Comparison of ENCODE assay signal across 8 cellular contexts in the genomic region with DNA sequence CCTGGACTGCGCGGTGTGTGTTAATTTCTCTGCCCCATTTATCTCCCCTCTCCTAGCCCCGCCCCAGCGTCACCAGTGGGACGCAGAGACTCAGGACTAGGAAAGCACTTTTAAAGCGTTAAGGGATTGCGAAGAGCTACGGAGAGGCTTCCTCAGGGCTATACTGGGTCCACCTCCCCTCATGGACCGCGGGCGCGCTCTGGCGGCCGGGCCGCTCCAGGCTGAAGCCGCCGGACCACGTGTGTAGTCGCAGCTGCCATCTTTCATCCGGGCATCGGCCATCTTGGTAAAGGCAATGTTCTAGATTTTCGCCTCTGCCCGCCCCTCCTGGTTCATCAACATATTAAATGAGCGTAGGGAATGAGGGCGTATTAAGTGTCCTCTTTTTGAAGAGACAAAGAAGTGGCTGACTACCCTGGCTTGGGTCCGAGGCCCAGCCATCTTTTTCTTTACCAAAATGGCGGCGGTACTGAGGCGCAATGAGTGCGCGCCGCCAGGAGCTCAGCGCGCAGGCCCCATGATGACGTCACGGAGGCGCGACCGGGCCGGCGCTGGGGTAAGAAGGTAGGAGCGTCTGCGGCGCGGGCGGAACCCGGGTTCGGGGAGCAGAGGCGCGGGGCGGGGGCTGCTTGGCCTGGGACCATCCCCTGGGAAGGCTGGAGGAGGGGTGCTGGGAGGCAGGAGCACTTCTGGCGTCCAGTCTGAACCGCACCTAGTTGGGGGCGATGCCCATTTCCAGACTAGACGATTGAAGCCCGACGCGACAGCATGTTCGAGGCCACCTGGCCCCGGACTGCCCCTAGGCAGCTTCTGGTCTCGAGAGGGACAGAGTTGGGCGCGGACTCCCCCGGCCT. TPM values are rescaled to one million over a fixed set of nuclear protein-coding genes. Genes with fewer than 3 reads are reported as not detected.
DNase-seq lines count a peak whose midpoint lies in the region; ATAC-seq and TF ChIP-seq lines count a peak whose summit lies in the region.

A gene with protein sequence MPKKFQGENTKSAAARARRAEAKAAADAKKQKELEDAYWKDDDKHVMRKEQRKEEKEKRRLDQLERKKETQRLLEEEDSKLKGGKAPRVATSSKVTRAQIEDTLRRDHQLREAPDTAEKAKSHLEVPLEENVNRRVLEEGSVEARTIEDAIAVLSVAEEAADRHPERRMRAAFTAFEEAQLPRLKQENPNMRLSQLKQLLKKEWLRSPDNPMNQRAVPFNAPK (plus strand): TSS at position 531 of the 854 bp plus-strand sequence. CDS start 3,406 bp downstream, outside the sequence.

- H3K9me3 ChIP-seq in OCI-LY7 (ENCODE audit: low read length): no peaks in the 10 kb centered on the region
- no peaks in the 10 kb centered on the region for H3K9me3 ChIP-seq in mucosa of stomach (ENCODE audit: control insufficient read depth, low read length)

- H3K4me3 ChIP-seq in OCI-LY7 (ENCODE audit: low read depth, low read length, poor library complexity, severe bottlenecking) (peak within 1 kb of the TSS; percentile 92), epithelial cell of proximal tubule (ENCODE audit: low read depth, low read length) (peak within 1 kb of the TSS; percentile 89), mucosa of stomach (ENCODE audit: low read length) (peak within 1 kb of the TSS; percentile 85)

- no peaks in the 10 kb centered on the region for H4K20me1 ChIP-seq in OCI-LY7 (ENCODE audit: insufficient read depth, low read length)

- CTCF ChIA-PET in OCI-LY7 (lab: Charles Lee; ENCODE audit: unreplicated experiment): interaction anchor here (0.9 to 1.0 kb wide), 2 partner anchors 13 to 158 kb away, joined by 3 read pairs; no protein-coding TSS in a partner anchor

- H3K79me2 ChIP-seq in OCI-LY7 (ENCODE audit: insufficient read depth, low read depth, low read length): peaks cover 17% of the 10 kb centered on the region

- H3K27ac ChIP-seq in OCI-LY7 (ENCODE audit: low read depth, low read length, poor library complexity, severe bottlenecking): peak within 1 kb of the TSS; percentile 58

- H3K9me2 ChIP-seq in OCI-LY7 (ENCODE audit: insufficient read depth, low read length): no peaks in the 10 kb centered on the region

- peak; percentile 72 for ATAC-seq in GM21526 (IDR thresholded peaks at IDR 0.05; ENCODE audit: low FRiP score, unreplicated experiment)

- H3K36me3 ChIP-seq in OCI-LY7 (ENCODE audit: insufficient read depth, low read length): peaks cover 6% of the 10 kb centered on the region; the same call in 1 of the 2 replicates
- H3K36me3 ChIP-seq in mucosa of stomach (ENCODE audit: control insufficient read depth, insufficient read depth, low read length): no peaks in the 10 kb centered on the region

- POLR2A ChIA-PET in OCI-LY7 (lab: Charles Lee): interaction anchor here (0.6 to 1.4 kb wide), 6 partner anchors 15 to 394 kb away, joined by 3 to 15 read pairs (median 4); a partner anchor contains a TSS

- peak within 1 kb of the TSS; percentile 90 for H2AFZ ChIP-seq in OCI-LY7 (ENCODE audit: low read length)

- peak within 1 kb of the TSS; percentile 98 for H3K9ac ChIP-seq in mucosa of stomach (ENCODE audit: low read length)

- intact Hi-C loops in OCI-LY7 (cut with micrococcal nuclease; ENCODE audit: unreplicated experiment): loop anchor here (1.0 to 2.0 kb wide), 2 partner anchors 62 to 73 kb away; a partner anchor contains a TSS

- H3K4me2 ChIP-seq in OCI-LY7 (ENCODE audit: low read length): peak within 1 kb of the TSS; percentile 99

- DNase-seq in DMS53 (lab: John Stamatoyannopoulos, UW) (peak; percentile 93), HuH-7.5 (ENCODE audit: low spot score) (peak; percentile 96), OCI-LY7 (ENCODE audit: low spot score) (peak; percentile 96), activated T-cell treated with anti-CD3 and anti-CD28 coated beads for 4 hours (peak; percentile 88), epithelial cell of proximal tubule (ENCODE audit: low read depth) (peak; percentile 53)
- DNase-seq in stimulated activated CD8-positive, alpha-beta memory T cell treated with anti-CD3 and anti-CD28 coated beads, Interleukin-4, amount 100 ng/mL, for 48 hours: peak; percentile 95

- BruUV-seq in OCI-LY7 (replicated peaks; lab: Mats Ljungman, UMichigan): TSS peak; percentile 84

- H3K4me1 ChIP-seq in OCI-LY7 (ENCODE audit: insufficient read depth, low read length, poor library complexity, severe bottlenecking) (peaks cover 14% of the 10 kb centered on the region), mucosa of stomach (ENCODE audit: control insufficient read depth, insufficient read depth, low read length) (peaks cover 14% of the 10 kb centered on the region)

- no peaks in the 10 kb centered on the region for H3K27me3 ChIP-seq in mucosa of stomach (ENCODE audit: control insufficient read depth, insufficient read depth, low read length)

- TF ChIP-seq CTCF in OCI-LY7 (conservative IDR thresholded peaks at IDR 0.05; ENCODE audit: low read length) (peak; percentile 98), epithelial cell of proximal tubule (conservative IDR thresholded peaks at IDR 0.05; ENCODE audit: low read depth, low read length) (peak; percentile 95)

RNA-seq across cellular contexts. Expression of the gene that starts here (rescaled TPM):
- total RNA-seq in OCI-LY7 (2014; rRNA removed; shearing (Covaris generic)): 57.5 and 68.2 TPM in 2 replicates
- 86.8 and 106 TPM in 2 replicates for total RNA-seq in OCI-LY7 (2022)
- total RNA-seq in epithelial cell of proximal tubule: 68.4 and 115 TPM in 2 replicates

Comparison
In these comparisons a context has a peak if more than half of its experiments do, and no peak if none do; other contexts are left out.
1. Peak in every context shown above with its lines: DNase-seq, ATAC-seq, H3K4me3 ChIP-seq and H3K27ac ChIP-seq.